16 cellular contexts compared by ENCODE assay signal in genomic region chr16:48373258-48374050, GRCh38. TPM values are rescaled to one million over a fixed set of nuclear protein-coding genes. Genes with fewer than 3 reads are reported as not detected.
DNase-seq lines count a peak whose midpoint lies in the region; ATAC-seq and TF ChIP-seq lines count a peak whose summit lies in the region.
"Had no signal": no experiment of that assay in that cellular context is flagged by ENCODE, and none has a peak within 500 bp of the region (broad histone marks: within the 10 kb centered on the region; RNA-seq: fewer than 3 reads in every experiment).

No MANE protein-coding gene starts in this region.

- H3K36me3 Mint-ChIP-seq in WTC11, result no peaks in the 10 kb centered on the region
- H3K36me3 Mint-ChIP-seq: natural killer cell treated with Interleukin-12 subunit alpha and Interleukin-12 subunit beta and Interleukin-15 and Interleukin-18, amount 100 ng/mL, for 72 hours had no signal

- intact Hi-C loops in heart right ventricle (cut with DNase I) (no loop called here), left ventricle myocardium inferior (cut with micrococcal nuclease) (no loop called here), left lung (cut with DNase I) (no loop called here), adrenal gland (cut with DNase I) (no loop called here)

- H3K4me3 Mint-ChIP-seq in WTC11, result no peak overlapping the region
- H3K4me3 Mint-ChIP-seq: activated naive CD8-positive, alpha-beta T cell treated with anti-CD3 and anti-CD28 coated beads for 36 hours; activated T-cell treated with anti-CD3 and anti-CD28 coated beads, Interleukin-2, amount 50 U/mL, for 4 hours; natural killer cell treated with Interleukin-12 subunit alpha and Interleukin-12 subunit beta and Interleukin-15 and Interleukin-18, amount 100 ng/mL, for 72 hours had no signal

- H3K4me1 ChIP-seq in heart right ventricle, result peaks cover 14 to 93% (median 79%) of the 10 kb centered on the region in 9 donors
- H3K4me1 ChIP-seq in left ventricle myocardium inferior, result peaks cover 94% of the 10 kb centered on the region
- H3K4me1 ChIP-seq in left lung, result peaks cover 21 to 71% of the 10 kb centered on the region in 2 donors
- H3K4me1 ChIP-seq in adrenal gland (replicated peaks in 1 of 2), result peaks cover 27 to 65% of the 10 kb centered on the region in 2 donors

- H3K27ac Mint-ChIP-seq in WTC11, result no peak overlapping the region
- H3K27ac Mint-ChIP-seq: activated naive CD8-positive, alpha-beta T cell treated with anti-CD3 and anti-CD28 coated beads for 36 hours; natural killer cell treated with Interleukin-12 subunit alpha and Interleukin-12 subunit beta and Interleukin-15 and Interleukin-18, amount 100 ng/mL, for 72 hours had no signal

- no peak for DNase-seq in heart right ventricle
- DNase-seq in left ventricle myocardium inferior, result no peak
- DNase-seq in WTC11 (ENCODE audit: low spot score), result no peak
- no peak for DNase-seq in left lung
- no peak for DNase-seq in adrenal gland
- no peak for DNase-seq in activated CD4-positive, alpha-beta T cell treated with anti-CD3 and anti-CD28 coated beads, Interleukin-2, amount 50 U/mL, for 4 hours
- DNase-seq in HuH-7 (ENCODE audit: low spot score), result no peak
- DNase-seq: activated naive CD8-positive, alpha-beta T cell treated with anti-CD3 and anti-CD28 coated beads for 36 hours; activated T-cell treated with anti-CD3 and anti-CD28 coated beads, Interleukin-2, amount 50 U/mL, for 4 hours; caudate nucleus; effector CD4-positive, alpha-beta T cell; NCI-H1694; NCI-H446 had no signal

- ATAC-seq in heart right ventricle, result peak in 5 of 8 donors; percentile 35 to 76 (median 49)
- ATAC-seq in WTC11, result peak; percentile 34
- ATAC-seq in left lung, result peak; percentile 46
- no peak for ATAC-seq in GM19023 (IDR thresholded peaks at IDR 0.05; ENCODE audit: unreplicated experiment)
- ATAC-seq: activated T-cell treated with anti-CD3 and anti-CD28 coated beads, Interleukin-2, amount 50 U/mL, for 4 hours; natural killer cell treated with Interleukin-12 subunit alpha and Interleukin-12 subunit beta and Interleukin-15 and Interleukin-18, amount 100 ng/mL, for 72 hours had no signal

- CTCF ChIA-PET in WTC11 (lab: Charles Lee), result no interaction called here

- no peaks in the 10 kb centered on the region for H3K36me3 ChIP-seq in heart right ventricle
- H3K36me3 ChIP-seq in left ventricle myocardium inferior, result no peaks in the 10 kb centered on the region
- no peaks in the 10 kb centered on the region for H3K36me3 ChIP-seq in left lung
- no peaks in the 10 kb centered on the region for H3K36me3 ChIP-seq in adrenal gland (replicated peaks in 1 of 2)
- H3K36me3 ChIP-seq: vagina had no signal

- WGBS in heart right ventricle, 2 donors, result 69 to 78% methylated on average over 5 of the region's 5 CpGs
- 56 to 66% (median 61%) methylated on average over 5 of the region's 5 CpGs for WGBS in adrenal gland, 4 donors

- TF ChIP-seq CTCF in heart right ventricle (IDR thresholded peaks at IDR 0.05) (no peak), left ventricle myocardium inferior (IDR thresholded peaks at IDR 0.05; ENCODE audit: borderline replicate concordance) (no peak), WTC11 (IDR thresholded peaks at IDR 0.05) (no peak), left lung (IDR thresholded peaks at IDR 0.05) (no peak), adrenal gland (IDR thresholded peaks at IDR 0.05) (no peak)

- no peak for TF ChIP-seq POLR2A in adrenal gland (IDR thresholded peaks at IDR 0.05)

- no peaks in the 10 kb centered on the region for H3K9me3 Mint-ChIP-seq in WTC11
- H3K9me3 Mint-ChIP-seq: activated naive CD8-positive, alpha-beta T cell treated with anti-CD3 and anti-CD28 coated beads for 36 hours; activated T-cell treated with anti-CD3 and anti-CD28 coated beads, Interleukin-2, amount 50 U/mL, for 4 hours; natural killer cell treated with Interleukin-12 subunit alpha and Interleukin-12 subunit beta and Interleukin-15 and Interleukin-18, amount 100 ng/mL, for 72 hours had no signal

- H3K4me3 ChIP-seq in heart right ventricle (no peak overlapping the region), left ventricle myocardium inferior (no peak overlapping the region), left lung (no peak overlapping the region), adrenal gland (no peak overlapping the region)
- H3K4me3 ChIP-seq: vagina had no signal

- POLR2A ChIA-PET in WTC11 (lab: Charles Lee), result no interaction called here

- no peaks in the 10 kb centered on the region for H3K27me3 Mint-ChIP-seq in WTC11 (ENCODE audit: low read depth)
- H3K27me3 Mint-ChIP-seq: activated naive CD8-positive, alpha-beta T cell treated with anti-CD3 and anti-CD28 coated beads for 36 hours; natural killer cell treated with Interleukin-12 subunit alpha and Interleukin-12 subunit beta and Interleukin-15 and Interleukin-18, amount 100 ng/mL, for 72 hours had no signal

- no peak overlapping the region for H3K27ac ChIP-seq in heart right ventricle
- H3K27ac ChIP-seq in left ventricle myocardium inferior (replicated peaks), result no peak overlapping the region
- no peak overlapping the region for H3K27ac ChIP-seq in left lung
- H3K27ac ChIP-seq in adrenal gland, result no peak overlapping the region
- H3K27ac ChIP-seq: vagina had no signal

- H3K9me3 ChIP-seq in heart right ventricle (no peaks in the 10 kb centered on the region), left ventricle myocardium inferior (replicated peaks) (no peaks in the 10 kb centered on the region), left lung (no peaks in the 10 kb centered on the region), adrenal gland (replicated peaks in 1 of 3) (no peaks in the 10 kb centered on the region)
- H3K9me3 ChIP-seq: vagina had no signal

- peaks cover 26% of the 10 kb centered on the region for H3K4me1 Mint-ChIP-seq in WTC11

- H3K27me3 ChIP-seq in heart right ventricle (no peaks in the 10 kb centered on the region), left ventricle myocardium inferior (ENCODE audit: low read depth) (no peaks in the 10 kb centered on the region), left lung (no peaks in the 10 kb centered on the region), adrenal gland (no peaks in the 10 kb centered on the region)
- H3K27me3 ChIP-seq: vagina had no signal

TF ChIP-seq in WTC11, 78 proteins besides CTCF, POLR2A, EP300 and RAD21 (continues in another document):
- TF ChIP-seq CREM (CRISPR knock-in tag; IDR thresholded peaks at IDR 0.05), result no peak
- TF ChIP-seq FOXJ3 (CRISPR knock-in tag; IDR thresholded peaks at IDR 0.05; ENCODE audit: borderline replicate concordance), result no peak
- TF ChIP-seq E2F4 (CRISPR knock-in tag; IDR thresholded peaks at IDR 0.05; ENCODE audit: borderline replicate concordance, low read depth), result no peak
- TF ChIP-seq ZNF512 (CRISPR knock-in tag; IDR thresholded peaks at IDR 0.05; ENCODE audit: borderline replicate concordance), result no peak
- TF ChIP-seq SP1 (CRISPR knock-in tag; conservative IDR thresholded peaks at IDR 0.05), result no peak
- no peak for TF ChIP-seq FOXP1 (CRISPR knock-in tag; IDR thresholded peaks at IDR 0.05; ENCODE audit: borderline replicate concordance)
- TF ChIP-seq RORB (CRISPR knock-in tag; IDR thresholded peaks at IDR 0.05), result no peak
- no peak for TF ChIP-seq JUN (CRISPR knock-in tag; IDR thresholded peaks at IDR 0.05)
- TF ChIP-seq ZSCAN18 (CRISPR knock-in tag; IDR thresholded peaks at IDR 0.05), result no peak
- TF ChIP-seq SMAD3 (CRISPR knock-in tag; IDR thresholded peaks at IDR 0.05; ENCODE audit: borderline replicate concordance), result no peak
- TF ChIP-seq ZNF396 (CRISPR knock-in tag; IDR thresholded peaks at IDR 0.05; ENCODE audit: borderline replicate concordance), result no peak
- TF ChIP-seq ZNF671 (CRISPR knock-in tag; IDR thresholded peaks at IDR 0.05), result no peak
- no peak for TF ChIP-seq MYBL2 (CRISPR knock-in tag; IDR thresholded peaks at IDR 0.05)

RNA-seq across cellular contexts. Expression of gene SIAH1, which starts 11.8 kb away (rescaled TPM):
- 10 to 100 TPM; 12.2 to 17.2 (median 14.5) TPM for total RNA-seq in heart right ventricle
- polyA plus RNA-seq in heart right ventricle, result 10 to 100 TPM; 10.1 to 11.1 TPM
- total RNA-seq in left ventricle myocardium inferior, result 11.5 TPM
- 27.0 to 29.9 TPM (median 28.0 TPM) in 3 replicates for total RNA-seq in WTC11 (2021)
- total RNA-seq in left lung, result 10 to 100 TPM; 18.9 to 21.9 TPM
- 10 to 100 TPM; 11.8 to 27.5 (median 18.0) TPM for total RNA-seq in adrenal gland
- 10 to 100 TPM in 2 of 3 donors, 1 to 10 TPM in 1; 9.9 to 17.4 (median 10.9) TPM for polyA plus RNA-seq in adrenal gland
